Comparison of ENCODE assay signal across 8 cellular contexts in the genomic region with DNA sequence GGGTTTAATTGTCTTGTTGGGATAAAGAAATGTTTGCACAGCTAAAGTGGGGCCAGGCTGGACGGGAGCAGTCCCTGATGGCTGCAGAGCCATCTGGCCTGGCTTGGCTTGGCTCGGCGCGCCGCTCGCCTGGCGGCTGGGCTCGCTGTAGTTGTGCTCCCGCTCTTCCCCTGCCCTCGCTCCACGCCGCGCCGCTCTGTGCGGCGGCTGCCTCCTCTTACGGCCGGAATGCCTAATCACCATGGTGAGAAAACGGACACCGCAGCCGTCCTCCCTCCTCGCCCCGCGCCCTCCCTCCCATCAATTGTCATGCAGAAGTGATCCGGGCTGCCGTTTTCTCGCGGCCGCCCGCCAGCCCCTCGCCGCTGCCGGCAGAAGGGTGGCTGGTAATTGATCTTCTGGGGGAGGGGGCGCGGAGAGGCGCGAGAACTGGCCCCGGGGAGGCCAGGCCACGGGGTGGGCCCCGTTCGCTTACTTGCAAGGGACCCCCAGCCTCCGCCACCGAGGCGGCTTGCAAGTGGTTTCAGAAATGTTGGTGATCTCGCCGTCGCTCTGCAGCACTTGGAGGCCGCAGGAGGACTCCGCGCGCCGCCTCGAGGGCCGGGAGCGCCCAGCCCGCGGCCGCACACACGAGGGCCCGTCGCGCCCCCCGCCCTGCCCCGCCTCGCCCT. TPM values are rescaled to one million over a fixed set of nuclear protein-coding genes. Genes with fewer than 3 reads are reported as not detected.
DNase-seq lines count a peak whose midpoint lies in the region; ATAC-seq and TF ChIP-seq lines count a peak whose summit lies in the region.

No MANE protein-coding gene starts in this region.

- POLR2A ChIA-PET in activated CD8-positive, alpha-beta T cell treated with anti-CD3 and anti-CD28 coated beads, Interleukin-2, amount 10 ng/mL, durations not matched to agents 7 days and 5 days (lab: Charles Lee), result no interaction called here

- CTCF ChIA-PET in activated CD8-positive, alpha-beta T cell treated with anti-CD3 and anti-CD28 coated beads, Interleukin-2, amount 10 ng/mL, durations not matched to agents 7 days and 5 days (lab: Charles Lee), result no interaction called here

- H3K36me3 ChIP-seq in ACC112 (ENCODE audit: insufficient read depth, low read length) (no peaks in the 10 kb centered on the region), H7 (replicated peaks; ENCODE audit: control insufficient read depth, insufficient read depth, low read length) (no peaks in the 10 kb centered on the region), sigmoid colon (no peaks in the 10 kb centered on the region), adrenal gland (replicated peaks in 1 of 2) (no peaks in the 10 kb centered on the region)

- H3K9me3 Mint-ChIP-seq in activated CD8-positive, alpha-beta T cell treated with anti-CD3 and anti-CD28 coated beads, Interleukin-2, amount 10 ng/mL, durations not matched to agents 7 days and 5 days (ENCODE audit: insufficient read depth), result no peaks in the 10 kb centered on the region

- TF ChIP-seq EP300 in sigmoid colon (IDR thresholded peaks at IDR 0.05), result no peak

- peaks cover 93% of the 10 kb centered on the region for H3K27me3 ChIP-seq in ACC112 (ENCODE audit: insufficient read depth, low read length)
- peaks cover 43% of the 10 kb centered on the region for H3K27me3 ChIP-seq in H7 (ENCODE audit: control insufficient read depth, insufficient read depth, low read length)
- peaks cover 22 to 99% (median 90%) of the 10 kb centered on the region in 3 donors for H3K27me3 ChIP-seq in sigmoid colon
- H3K27me3 ChIP-seq in adrenal gland, result peaks cover 90% of the 10 kb centered on the region

- peaks cover 56% of the 10 kb centered on the region for H3K27me3 Mint-ChIP-seq in activated CD8-positive, alpha-beta T cell treated with anti-CD3 and anti-CD28 coated beads, Interleukin-2, amount 10 ng/mL, durations not matched to agents 7 days and 5 days (ENCODE audit: low read depth)

- peaks cover 2% of the 10 kb centered on the region for H3K4me1 Mint-ChIP-seq in activated CD8-positive, alpha-beta T cell treated with anti-CD3 and anti-CD28 coated beads, Interleukin-2, amount 10 ng/mL, durations not matched to agents 7 days and 5 days (ENCODE audit: low read depth)

- H3K4me1 ChIP-seq in ACC112 (ENCODE audit: control insufficient read depth, insufficient read depth, low read length, unreplicated experiment) (no peaks in the 10 kb centered on the region), sigmoid colon (peaks cover 0 to 16% (median 14%) of the 10 kb centered on the region in 4 donors), adrenal gland (replicated peaks in 1 of 2) (peaks cover 0 to 12% of the 10 kb centered on the region in 2 donors)

- peak; percentile 47 for ATAC-seq in activated CD8-positive, alpha-beta T cell treated with anti-CD3 and anti-CD28 coated beads, Interleukin-2, amount 10 ng/mL, durations not matched to agents 7 days and 5 days

- no peak overlapping the region for H3K4me3 Mint-ChIP-seq in activated CD8-positive, alpha-beta T cell treated with anti-CD3 and anti-CD28 coated beads, Interleukin-2, amount 10 ng/mL, durations not matched to agents 7 days and 5 days

- TF ChIP-seq POLR2A in sigmoid colon (IDR thresholded peaks at IDR 0.05) (no peak), adrenal gland (IDR thresholded peaks at IDR 0.05) (no peak)

- H2AFZ ChIP-seq in ACC112 (ENCODE audit: low read length, unreplicated experiment), result no peak overlapping the region

- H3K79me2 ChIP-seq in ACC112 (ENCODE audit: control insufficient read depth, insufficient read depth, low read length, unreplicated experiment), result no peaks in the 10 kb centered on the region

- H3K4me3 ChIP-seq in ACC112 (ENCODE audit: low read depth, low read length) (peak overlapping the region; percentile 22; the same call in 1 of the 2 replicates), H7 (ENCODE audit: insufficient read depth, low read depth, low read length) (peak overlapping the region; percentile 60), sigmoid colon (peak overlapping the region in 3 of 4 donors; percentile 18 to 33 (median 32)), adrenal gland (peak overlapping the region in 1 of 4 donors; percentile 13)

- H3K36me3 Mint-ChIP-seq in activated CD8-positive, alpha-beta T cell treated with anti-CD3 and anti-CD28 coated beads, Interleukin-2, amount 10 ng/mL, durations not matched to agents 7 days and 5 days (ENCODE audit: low read depth), result no peaks in the 10 kb centered on the region

- intact Hi-C loops in sigmoid colon (cut with DNase I), result no loop called here
- intact Hi-C loops in adrenal gland (cut with DNase I), result no loop called here

- WGBS in sigmoid colon, 2 donors, result 2 to 3% methylated on average over 65 of the region's 65 CpGs
- WGBS in adrenal gland, 4 donors, result 9 to 38% (median 11%) methylated on average over 8 to 65 of the region's 65 CpGs

- DNase-seq in H7, result peak; percentile 96
- DNase-seq in activated CD8-positive, alpha-beta T cell treated with anti-CD3 and anti-CD28 coated beads, Interleukin-2, amount 10 ng/mL, durations not matched to agents 7 days and 5 days, result no peak
- peak; percentile 74 for DNase-seq in iPS DF 19.7 (ENCODE audit: low read depth, low spot score)
- no peak for DNase-seq in sigmoid colon
- DNase-seq in adrenal gland, result no peak
- DNase-seq in SW480 (ENCODE audit: low spot score), result no peak
- no peak for DNase-seq in NK-92 (lab: John Stamatoyannopoulos, UW; ENCODE audit: unreplicated experiment)

- TF ChIP-seq CTCF in sigmoid colon (IDR thresholded peaks at IDR 0.05) (no peak), adrenal gland (IDR thresholded peaks at IDR 0.05) (no peak)

- H3K9me3 ChIP-seq in sigmoid colon, result no peaks in the 10 kb centered on the region
- H3K9me3 ChIP-seq in adrenal gland (replicated peaks in 1 of 3), result no peaks in the 10 kb centered on the region

- H3K27ac ChIP-seq in ACC112 (ENCODE audit: low read depth, low read length), result no peak overlapping the region
- H3K27ac ChIP-seq in sigmoid colon, result no peak overlapping the region
- no peak overlapping the region for H3K27ac ChIP-seq in adrenal gland

- H3K27ac Mint-ChIP-seq in activated CD8-positive, alpha-beta T cell treated with anti-CD3 and anti-CD28 coated beads, Interleukin-2, amount 10 ng/mL, durations not matched to agents 7 days and 5 days, result no peak overlapping the region

RNA-seq across cellular contexts. Expression of a gene that starts 12.4 kb away (rescaled TPM):
- total RNA-seq in H7 (2014; rRNA removed; shearing (Covaris generic)), result 187 and 189 TPM in 2 replicates
- total RNA-seq in activated CD8-positive, alpha-beta T cell treated with anti-CD3 and anti-CD28 coated beads, Interleukin-2, amount 10 ng/mL, durations not matched to agents 7 days and 5 days, result 10 to 100 TPM; 79.5 to 87.2 TPM
- total RNA-seq in sigmoid colon (100 to 1,000 TPM in 3 of 4 donors, 10 to 100 TPM in 1; 82.8 to 122 (median 114) TPM), adrenal gland (100 to 1,000 TPM in 4 of 8 donors, 10 to 100 TPM in 4; 55.9 to 150 (median 84.1) TPM)
- polyA plus RNA-seq in sigmoid colon (10 to 100 TPM; 49.5 to 80.6 (median 56.5) TPM), adrenal gland (10 to 100 TPM; 36.3 to 67.5 (median 50.2) TPM)

Comparison
In these comparisons a context has a peak if more than half of its experiments do, and no peak if none do; other contexts are left out.
1. DNase-seq: peak in H7 (single experiment) and iPS DF 19.7 (single experiment); none in activated CD8-positive, alpha-beta T cell treated with anti-CD3 and anti-CD28 coated beads, Interleukin-2, amount 10 ng/mL, durations not matched to agents 7 days and 5 days (single experiment), sigmoid colon (single experiment), adrenal gland (0 of 7), SW480 (single experiment) and NK-92 (single experiment).